In genomic region chr14:65303185-65303901, GRCh38 we compare ENCODE assay signal across 10 cellular contexts.
A peak's percentile ranks its signal among the peaks of the same experiment; 100 is the strongest.
DNase-seq lines count a peak whose midpoint lies in the region; ATAC-seq and TF ChIP-seq lines count a peak whose summit lies in the region.
"Had no signal": no experiment of that assay in that cellular context is flagged by ENCODE, and none has a peak within 500 bp of the region (broad histone marks: within the 10 kb centered on the region; RNA-seq: fewer than 3 reads in every experiment).

No MANE protein-coding gene starts in this region.

- H3K4me1 Mint-ChIP-seq in activated CD8-positive, alpha-beta T cell treated with anti-CD3 and anti-CD28 coated beads for 36 hours (ENCODE audit: low read depth): peaks cover 70% of the 10 kb centered on the region
- peaks cover 52% of the 10 kb centered on the region for H3K4me1 Mint-ChIP-seq in memory B cell

- peak overlapping the region; percentile 61 for H3K4me3 ChIP-seq in GM12865 (ENCODE audit: low read depth, low read length)

- H3K27me3 Mint-ChIP-seq in activated CD8-positive, alpha-beta T cell treated with anti-CD3 and anti-CD28 coated beads for 36 hours: no peaks in the 10 kb centered on the region
- H3K27me3 Mint-ChIP-seq in memory B cell: no peaks in the 10 kb centered on the region

- POLR2A ChIA-PET in activated CD8-positive, alpha-beta T cell treated with anti-CD3 and anti-CD28 coated beads for 36 hours (lab: Charles Lee): interaction anchor here (0.7 to 4.3 kb wide), 9 partner anchors 11 to 108 kb away, joined by 3 to 24 read pairs (median 4); no protein-coding TSS in a partner anchor

- intact Hi-C loops in activated CD8-positive, alpha-beta T cell treated with anti-CD3 and anti-CD28 coated beads for 36 hours (cut with micrococcal nuclease): loop anchor here (5.0 kb wide), 4 partner anchors 34 to 109 kb away; partner anchors contain the start of gene FUT8

- DNase-seq in A172 (ENCODE audit: low spot score): peak; percentile 51
- peak; percentile 78 for DNase-seq in GM12865 (ENCODE audit: low read depth)
- DNase-seq in activated CD8-positive, alpha-beta T cell treated with anti-CD3 and anti-CD28 coated beads for 36 hours: peak; percentile 59
- DNase-seq in memory B cell (ENCODE audit: low spot score in 2 of 2): no peak
- no peak for DNase-seq in AML-193 (lab: John Stamatoyannopoulos, UW)
- no peak for DNase-seq in NCI-H1694 (lab: John Stamatoyannopoulos, UW)
- DNase-seq in DMS114 treated with DMSO at 0.1 percent for 48 hours (lab: John Stamatoyannopoulos, UW; ENCODE audit: unreplicated experiment): no peak
- DNase-seq: left cardiac atrium had no signal

- H3K9me3 Mint-ChIP-seq in activated CD8-positive, alpha-beta T cell treated with anti-CD3 and anti-CD28 coated beads for 36 hours: peaks cover 4% of the 10 kb centered on the region
- no peaks in the 10 kb centered on the region for H3K9me3 Mint-ChIP-seq in memory B cell

- H3K27ac Mint-ChIP-seq in activated CD8-positive, alpha-beta T cell treated with anti-CD3 and anti-CD28 coated beads for 36 hours: peak overlapping the region; percentile 80
- peak overlapping the region; percentile 92 for H3K27ac Mint-ChIP-seq in memory B cell

- peaks cover 4% of the 10 kb centered on the region for H3K36me3 Mint-ChIP-seq in activated CD8-positive, alpha-beta T cell treated with anti-CD3 and anti-CD28 coated beads for 36 hours (ENCODE audit: low read depth)
- H3K36me3 Mint-ChIP-seq in memory B cell: peaks cover 9% of the 10 kb centered on the region

- CTCF ChIA-PET in activated CD8-positive, alpha-beta T cell treated with anti-CD3 and anti-CD28 coated beads for 36 hours (lab: Charles Lee): interaction anchor here (0.8 to 1.6 kb wide), 6 partner anchors 15 to 106 kb away, joined by 3 to 7 read pairs (median 3); no protein-coding TSS in a partner anchor

- peak overlapping the region; percentile 61 for H3K4me3 Mint-ChIP-seq in activated CD8-positive, alpha-beta T cell treated with anti-CD3 and anti-CD28 coated beads for 36 hours
- H3K4me3 Mint-ChIP-seq in memory B cell: peak overlapping the region; percentile 57

- TF ChIP-seq CTCF in GM12865 (IDR thresholded peaks at IDR 0.05; ENCODE audit: insufficient read depth, low read depth, low read length, missing control alignments): no peak
- no peak for TF ChIP-seq CTCF in activated CD8-positive, alpha-beta T cell treated with anti-CD3 and anti-CD28 coated beads for 36 hours (IDR thresholded peaks at IDR 0.05)

- ATAC-seq in activated CD8-positive, alpha-beta T cell treated with anti-CD3 and anti-CD28 coated beads for 36 hours: peak; percentile 5
- ATAC-seq in memory B cell (ENCODE audit: low read depth): peak; percentile 28
- ATAC-seq in HG02571 (IDR thresholded peaks at IDR 0.05; ENCODE audit: unreplicated experiment): no peak
- ATAC-seq: left cardiac atrium, Right ventricle myocardium inferior had no signal

Comparison
In these comparisons a context has a peak if more than half of its experiments do, and no peak if none do; other contexts are left out.
1. DNase-seq: peak in A172 (single experiment), GM12865 (single experiment) and activated CD8-positive, alpha-beta T cell treated with anti-CD3 and anti-CD28 coated beads for 36 hours (single experiment); none in memory B cell (0 of 2), AML-193 (0 of 2), NCI-H1694 (single experiment) and DMS114 treated with DMSO at 0.1 percent for 48 hours (single experiment).